23 cellular contexts compared by ENCODE assay signal in genomic region chrX:155949098-155949497, GRCh38. TPM values are rescaled to one million over a fixed set of nuclear protein-coding genes. Genes with fewer than 3 reads are reported as not detected.
"Had no signal": no experiment of that assay in that cellular context is flagged by ENCODE, and none has a peak within 500 bp of the region (broad histone marks: within the 10 kb centered on the region; RNA-seq: fewer than 3 reads in every experiment).

No MANE protein-coding gene starts in this region.

- H3K9me3 Mint-ChIP-seq: activated naive CD4-positive, alpha-beta T cell treated with anti-CD3 and anti-CD28 coated beads, Interleukin-2, amount 50 U/mL, for 24 hours; immature natural killer cell; T-cell had no signal

- H3K27ac ChIP-seq: brain microvascular endothelial cell, hepatocyte, left ventricle myocardium inferior, neutrophil, ovary, prostate gland, thoracic aorta, upper lobe of left lung had no signal

- ATAC-seq: stimulated activated naive B cell treated with anti-CD40 and anti-IgM and Interleukin-4, amounts not matched to agents 10 μg/mL and 1 μg/mL and 100 μg/mL, for 72 hours; T-cell had no signal

- H3K4me3 Mint-ChIP-seq: activated naive CD4-positive, alpha-beta T cell treated with anti-CD3 and anti-CD28 coated beads, Interleukin-2, amount 50 U/mL, for 24 hours; endodermal cell; immature natural killer cell; nephron; stimulated activated naive B cell treated with anti-CD40 and anti-IgM and Interleukin-4, amounts not matched to agents 10 μg/mL and 1 μg/mL and 100 μg/mL, for 72 hours; T-cell had no signal

- DNase-seq: activated gamma-delta T cell treated with Interleukin-2 at 50 U/mL for 16 hours; activated T-cell treated with anti-CD3 and anti-CD28 coated beads, Interleukin-2, amount 50 U/mL, for 1 hour; aorta; brain microvascular endothelial cell; cortex of kidney; endodermal cell; foreskin fibroblast; immature natural killer cell; left ventricle myocardium inferior; ovary; stimulated activated CD4-positive, alpha-beta T cell treated with anti-CD3 and anti-CD28 coated beads, Interleukin-2, amount 100 ng/mL, for 48 hours; stimulated activated CD8-positive, alpha-beta memory T cell treated with anti-CD3 and anti-CD28 coated beads, Interleukin-4, amount 100 ng/mL, for 48 hours; stimulated activated naive B cell treated with anti-CD40 and anti-IgM and Interleukin-4, amounts not matched to agents 10 μg/mL and 1 μg/mL and 100 μg/mL, for 72 hours; T-cell; upper lobe of left lung had no signal

- H3K27ac Mint-ChIP-seq: activated naive CD4-positive, alpha-beta T cell treated with anti-CD3 and anti-CD28 coated beads, Interleukin-2, amount 50 U/mL, for 24 hours; endodermal cell; immature natural killer cell; nephron; stimulated activated naive B cell treated with anti-CD40 and anti-IgM and Interleukin-4, amounts not matched to agents 10 μg/mL and 1 μg/mL and 100 μg/mL, for 72 hours; T-cell had no signal

- H3K4me1 ChIP-seq: left ventricle myocardium inferior, prostate gland, upper lobe of left lung had no signal

- H3K4me3 ChIP-seq: hepatocyte, left ventricle myocardium inferior, ovary, prostate gland, thoracic aorta, upper lobe of left lung had no signal

- H3K27me3 ChIP-seq: brain microvascular endothelial cell, hepatocyte, neutrophil, ovary, upper lobe of left lung had no signal

- H3K27me3 Mint-ChIP-seq: activated naive CD4-positive, alpha-beta T cell treated with anti-CD3 and anti-CD28 coated beads, Interleukin-2, amount 50 U/mL, for 24 hours; stimulated activated naive B cell treated with anti-CD40 and anti-IgM and Interleukin-4, amounts not matched to agents 10 μg/mL and 1 μg/mL and 100 μg/mL, for 72 hours; T-cell had no signal

- H3K4me1 Mint-ChIP-seq: activated naive CD4-positive, alpha-beta T cell treated with anti-CD3 and anti-CD28 coated beads, Interleukin-2, amount 50 U/mL, for 24 hours; endodermal cell; immature natural killer cell; nephron; stimulated activated naive B cell treated with anti-CD40 and anti-IgM and Interleukin-4, amounts not matched to agents 10 μg/mL and 1 μg/mL and 100 μg/mL, for 72 hours; T-cell had no signal

RNA-seq across cellular contexts. Expression of gene IL9R, which starts 48.4 kb away (rescaled TPM):
- total RNA-seq: epithelial cell of proximal tubule, fibroblast of lung, hepatocyte, left ventricle myocardium inferior had no signal
- polyA plus RNA-seq: aorta, fibroblast of lung, hepatocyte had no signal
